Comparison of ENCODE assay signal across 1 cellular context in genomic region chr1:94122201-94122970, GRCh38.
TF ChIP-seq lines count a peak whose summit lies in the region.

No MANE protein-coding gene starts in this region.

TF ChIP-seq in HEK293, 187 proteins besides CTCF, POLR2A, EP300 and RAD21 (continued from another document):
- TF ChIP-seq ZNF398 (tag by site-specific recombination; IDR thresholded peaks at IDR 0.05) (no peak), ZFP37 (tag by site-specific recombination; IDR thresholded peaks at IDR 0.05) (no peak), ZBTB26 (tag by site-specific recombination; optimal IDR thresholded peaks at IDR 0.05) (no peak), RBAK (tag by site-specific recombination; IDR thresholded peaks at IDR 0.05) (0 out of 2 replicates have a peak, but pooled peaks have one; percentile 20), ZNF600 (tag by site-specific recombination; IDR thresholded peaks at IDR 0.05) (no peak), ZNF366 (tag by site-specific recombination; conservative IDR thresholded peaks at IDR 0.05) (no peak), ZNF513 (tag by site-specific recombination; IDR thresholded peaks at IDR 0.05) (peak; percentile 97), ZNF571 (tag by site-specific recombination; IDR thresholded peaks at IDR 0.05) (no peak), AEBP2 (tag by site-specific recombination; IDR thresholded peaks at IDR 0.05; ENCODE audit: borderline replicate concordance) (no peak), ZBTB1 (tag by site-specific recombination; IDR thresholded peaks at IDR 0.05) (no peak), ZNF561 (tag by site-specific recombination; IDR thresholded peaks at IDR 0.05; ENCODE audit: borderline replicate concordance) (no peak)
